21 cellular contexts compared by ENCODE assay signal in the genomic region with DNA sequence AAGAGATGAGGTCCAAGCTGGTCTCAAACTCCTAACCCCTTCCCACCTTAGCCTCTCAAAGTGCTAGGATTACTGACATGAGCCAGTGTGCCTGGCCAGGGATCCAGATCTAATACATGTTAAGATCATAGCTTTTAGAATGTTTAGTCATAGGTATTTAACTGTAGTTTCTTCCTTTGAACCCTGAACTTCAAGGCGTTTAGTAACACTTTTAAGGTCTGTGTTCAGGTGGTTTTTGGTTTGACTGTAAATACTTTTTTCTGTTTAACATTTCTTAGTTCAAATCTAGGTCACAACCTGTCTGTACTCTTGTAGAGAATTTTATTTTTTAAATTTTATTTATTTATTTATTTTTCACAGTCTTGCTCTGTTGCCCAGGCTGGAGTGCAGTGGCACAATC. TPM values are rescaled to one million over a fixed set of nuclear protein-coding genes. Genes with fewer than 3 reads are reported as not detected.
DNase-seq lines count a peak whose midpoint lies in the region; ATAC-seq lines count a peak whose summit lies in the region.
"Had no signal": no experiment of that assay in that cellular context is flagged by ENCODE, and none has a peak within 500 bp of the region (broad histone marks: within the 10 kb centered on the region; RNA-seq: fewer than 3 reads in every experiment).

No MANE protein-coding gene starts in this region.

- H3K4me1 Mint-ChIP-seq in activated T-cell treated with anti-CD3 and anti-CD28 coated beads, Interleukin-2, amount 50 U/mL, for 72 hours (ENCODE audit: low read depth): peaks cover 82% of the 10 kb centered on the region
- peaks cover 40% of the 10 kb centered on the region for H3K4me1 Mint-ChIP-seq in activated naive CD8-positive, alpha-beta T cell treated with anti-CD3 and anti-CD28 coated beads, Interleukin-2, amount 10 ng/mL, durations not matched to agents 7 days and 5 days
- peaks cover 66% of the 10 kb centered on the region for H3K4me1 Mint-ChIP-seq in stimulated activated effector memory CD8-positive, alpha-beta T cell treated with anti-CD3 and anti-CD28 coated beads, Interleukin-12 subunit alpha, Interleukin-12 subunit beta, amount 100 ng/mL, for 72 hours
- H3K4me1 Mint-ChIP-seq: H9 had no signal

- POLR2A ChIA-PET in activated naive CD8-positive, alpha-beta T cell treated with anti-CD3 and anti-CD28 coated beads, Interleukin-2, amount 10 ng/mL, durations not matched to agents 7 days and 5 days (lab: Charles Lee): interaction anchor here (1.3 kb wide), 1 partner anchor 27 kb away, joined by 3 read pairs; no protein-coding TSS in a partner anchor

- H3K27me3 Mint-ChIP-seq in activated T-cell treated with anti-CD3 and anti-CD28 coated beads, Interleukin-2, amount 50 U/mL, for 72 hours (ENCODE audit: low read depth): no peaks in the 10 kb centered on the region
- H3K27me3 Mint-ChIP-seq in activated naive CD8-positive, alpha-beta T cell treated with anti-CD3 and anti-CD28 coated beads, Interleukin-2, amount 10 ng/mL, durations not matched to agents 7 days and 5 days: no peaks in the 10 kb centered on the region

- H3K27ac Mint-ChIP-seq in activated T-cell treated with anti-CD3 and anti-CD28 coated beads, Interleukin-2, amount 50 U/mL, for 72 hours: peak overlapping the region; percentile 62
- H3K27ac Mint-ChIP-seq in activated naive CD8-positive, alpha-beta T cell treated with anti-CD3 and anti-CD28 coated beads, Interleukin-2, amount 10 ng/mL, durations not matched to agents 7 days and 5 days: peak overlapping the region; percentile 65
- H3K27ac Mint-ChIP-seq in stimulated activated effector memory CD8-positive, alpha-beta T cell treated with anti-CD3 and anti-CD28 coated beads, Interleukin-12 subunit alpha, Interleukin-12 subunit beta, amount 100 ng/mL, for 72 hours: peak overlapping the region; percentile 83

- H3K4me3 Mint-ChIP-seq in activated T-cell treated with anti-CD3 and anti-CD28 coated beads, Interleukin-2, amount 50 U/mL, for 72 hours: peak overlapping the region; percentile 18 to 53
- peak overlapping the region; percentile 50 for H3K4me3 Mint-ChIP-seq in activated naive CD8-positive, alpha-beta T cell treated with anti-CD3 and anti-CD28 coated beads, Interleukin-2, amount 10 ng/mL, durations not matched to agents 7 days and 5 days
- peak overlapping the region; percentile 36 for H3K4me3 Mint-ChIP-seq in stimulated activated effector memory CD8-positive, alpha-beta T cell treated with anti-CD3 and anti-CD28 coated beads, Interleukin-12 subunit alpha, Interleukin-12 subunit beta, amount 100 ng/mL, for 72 hours
- H3K4me3 Mint-ChIP-seq: H9 had no signal

- peak; percentile 67 to 72 for ATAC-seq in activated T-cell treated with anti-CD3 and anti-CD28 coated beads, Interleukin-2, amount 50 U/mL, for 72 hours (replicated peaks in 1 of 2)
- no peak for ATAC-seq in activated naive CD8-positive, alpha-beta T cell treated with anti-CD3 and anti-CD28 coated beads, Interleukin-2, amount 10 ng/mL, durations not matched to agents 7 days and 5 days (ENCODE audit: low read depth)
- no peak for ATAC-seq in stimulated activated effector memory CD8-positive, alpha-beta T cell treated with anti-CD3 and anti-CD28 coated beads, Interleukin-12 subunit alpha, Interleukin-12 subunit beta, amount 100 ng/mL, for 72 hours
- no peak for ATAC-seq in GM19351 (IDR thresholded peaks at IDR 0.05; ENCODE audit: unreplicated experiment)
- ATAC-seq: GM12878, HepG2 had no signal

- H3K36me3 ChIP-seq in KOPT-K1 (ENCODE audit: insufficient read depth, low read length): no peaks in the 10 kb centered on the region; the same call in 1 of the 2 replicates
- H3K36me3 ChIP-seq: brain microvascular endothelial cell, thyroid gland had no signal

- peak overlapping the region; percentile 19 for H3K27ac ChIP-seq in KOPT-K1 (ENCODE audit: low read depth, low read length, poor library complexity, severe bottlenecking)
- H3K27ac ChIP-seq: brain microvascular endothelial cell, HL-60, VCaP had no signal

- H3K36me3 Mint-ChIP-seq in activated T-cell treated with anti-CD3 and anti-CD28 coated beads, Interleukin-2, amount 50 U/mL, for 72 hours (ENCODE audit: insufficient read depth in 2 of 2): peaks cover 4 to 35% of the 10 kb centered on the region in 2 donors
- peaks cover 50% of the 10 kb centered on the region for H3K36me3 Mint-ChIP-seq in activated naive CD8-positive, alpha-beta T cell treated with anti-CD3 and anti-CD28 coated beads, Interleukin-2, amount 10 ng/mL, durations not matched to agents 7 days and 5 days
- peaks cover 96% of the 10 kb centered on the region for H3K36me3 Mint-ChIP-seq in stimulated activated effector memory CD8-positive, alpha-beta T cell treated with anti-CD3 and anti-CD28 coated beads, Interleukin-12 subunit alpha, Interleukin-12 subunit beta, amount 100 ng/mL, for 72 hours

- DNase-seq in activated T-cell treated with anti-CD3 and anti-CD28 coated beads, Interleukin-2, amount 50 U/mL, for 72 hours: no peak
- DNase-seq in activated T-cell treated with anti-CD3 and anti-CD28 coated beads for 4 hours (no peak), NOMO-1 treated with DMSO at 0.1 percent for 48 hours (lab: John Stamatoyannopoulos, UW; ENCODE audit: unreplicated experiment) (no peak), amniotic stem cell (lab: John Stamatoyannopoulos, UW) (no peak)
- DNase-seq in activated naive CD8-positive, alpha-beta T cell treated with anti-CD3 and anti-CD28 coated beads, Interleukin-2, amount 10 ng/mL, durations not matched to agents 7 days and 5 days: no peak
- DNase-seq in stimulated activated effector memory CD8-positive, alpha-beta T cell treated with anti-CD3 and anti-CD28 coated beads, Interleukin-12 subunit alpha, Interleukin-12 subunit beta, amount 100 ng/mL, for 72 hours (ENCODE audit: low spot score in 2 of 2): no peak
- DNase-seq: brain microvascular endothelial cell, DMS79, H9, kidney glomerular epithelial cell, NCI-H1092, NCI-H2029, nucleus accumbens, SHP77 treated with DMSO at 0.1 percent for 48 hours, thyroid gland had no signal

- H3K9me3 ChIP-seq in KOPT-K1 (ENCODE audit: insufficient read depth, low read length, poor library complexity, severe bottlenecking): peaks cover 7% of the 10 kb centered on the region
- H3K9me3 ChIP-seq: thyroid gland had no signal

- H3K9me3 Mint-ChIP-seq in activated T-cell treated with anti-CD3 and anti-CD28 coated beads, Interleukin-2, amount 50 U/mL, for 72 hours: no peaks in the 10 kb centered on the region
- H3K9me3 Mint-ChIP-seq in activated naive CD8-positive, alpha-beta T cell treated with anti-CD3 and anti-CD28 coated beads, Interleukin-2, amount 10 ng/mL, durations not matched to agents 7 days and 5 days: peaks cover 3% of the 10 kb centered on the region
- H3K9me3 Mint-ChIP-seq in stimulated activated effector memory CD8-positive, alpha-beta T cell treated with anti-CD3 and anti-CD28 coated beads, Interleukin-12 subunit alpha, Interleukin-12 subunit beta, amount 100 ng/mL, for 72 hours: no peaks in the 10 kb centered on the region

RNA-seq across cellular contexts. Expression of a gene that starts 28.1 kb away (rescaled TPM):
- 100 to 1,000 TPM; 216 TPM for total RNA-seq in activated T-cell treated with anti-CD3 and anti-CD28 coated beads, Interleukin-2, amount 50 U/mL, for 72 hours
- total RNA-seq in activated naive CD8-positive, alpha-beta T cell treated with anti-CD3 and anti-CD28 coated beads, Interleukin-2, amount 10 ng/mL, durations not matched to agents 7 days and 5 days: 100 to 1,000 TPM; 134 to 139 TPM

Comparison
In these comparisons a context has a peak if more than half of its experiments do, and no peak if none do; other contexts are left out.
1. ATAC-seq: peak in activated T-cell treated with anti-CD3 and anti-CD28 coated beads, Interleukin-2, amount 50 U/mL, for 72 hours (2 of 2); none in activated naive CD8-positive, alpha-beta T cell treated with anti-CD3 and anti-CD28 coated beads, Interleukin-2, amount 10 ng/mL, durations not matched to agents 7 days and 5 days (single experiment), stimulated activated effector memory CD8-positive, alpha-beta T cell treated with anti-CD3 and anti-CD28 coated beads, Interleukin-12 subunit alpha, Interleukin-12 subunit beta, amount 100 ng/mL, for 72 hours (single experiment) and GM19351 (single experiment).
2. Peak in every context shown above with its lines, with median percentiles within 50 percentile points of each other: H3K27ac Mint-ChIP-seq and H3K4me3 Mint-ChIP-seq.